Comparison of ENCODE assay signal across 12 cellular contexts in the genomic region with DNA sequence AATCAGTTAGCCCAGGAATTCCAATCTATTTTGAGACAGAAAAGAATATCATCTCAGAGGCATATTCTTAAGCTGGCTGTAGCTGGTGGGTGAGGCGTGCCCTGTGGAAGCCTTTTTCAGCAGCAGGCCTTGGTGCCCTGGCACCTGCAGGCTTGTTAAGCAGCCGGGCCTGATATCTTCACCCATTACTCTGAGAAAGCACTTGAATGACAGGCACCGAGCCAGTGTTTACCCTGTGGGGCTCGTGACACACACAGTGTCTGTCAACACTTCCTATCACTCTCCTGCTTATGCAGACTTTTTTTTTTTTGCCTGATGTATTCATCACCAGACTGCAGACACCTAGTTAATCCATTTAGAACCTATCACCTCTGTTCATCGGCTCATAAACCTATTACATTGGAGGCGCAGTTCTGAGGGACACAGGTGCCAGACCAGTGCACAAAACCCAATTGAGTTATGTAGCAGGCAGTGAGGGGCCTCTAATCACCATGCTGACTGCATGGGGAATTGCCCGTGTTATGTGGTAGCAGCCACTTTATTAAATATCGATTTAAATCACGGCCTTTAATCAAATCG.
A peak's percentile ranks its signal among the peaks of the same experiment; 100 is the strongest.
DNase-seq lines count a peak whose midpoint lies in the region; ATAC-seq and TF ChIP-seq lines count a peak whose summit lies in the region.
"Had no signal": no experiment of that assay in that cellular context is flagged by ENCODE, and none has a peak within 500 bp of the region (broad histone marks: within the 10 kb centered on the region; RNA-seq: fewer than 3 reads in every experiment).

No MANE protein-coding gene starts in this region.

- H3K4me3 ChIP-seq in transverse colon, result no peak overlapping the region
- H3K4me3 ChIP-seq: PC-9, thoracic aorta had no signal

- peak; percentile 98 for ATAC-seq in Right ventricle myocardium superior (ENCODE audit: poor library complexity)

- no peaks in the 10 kb centered on the region for H3K9me3 ChIP-seq in transverse colon
- H3K9me3 ChIP-seq: thoracic aorta had no signal

- intact Hi-C loops in Right ventricle myocardium superior (cut with DNase I), result no loop called here
- intact Hi-C loops in transverse colon (cut with DNase I; ENCODE audit: low total_unique reads), result no loop called here

- TF ChIP-seq EP300 in transverse colon (IDR thresholded peaks at IDR 0.05; ENCODE audit: low read depth), result no peak

- WGBS in transverse colon (ENCODE audit: low coverage in 1 of 2), 2 donors, result 44 to 60% methylated on average over 1 to 10 of the region's 10 CpGs

- H3K27ac ChIP-seq in transverse colon (no peak overlapping the region), substantia nigra (ENCODE audit: low read depth, low read length, poor library complexity, severe bottlenecking) (no peak overlapping the region)
- H3K27ac ChIP-seq: PC-9, thoracic aorta had no signal

- H3K36me3 ChIP-seq in transverse colon, result no peaks in the 10 kb centered on the region
- H3K36me3 ChIP-seq: thoracic aorta had no signal

- TF ChIP-seq CTCF in transverse colon (IDR thresholded peaks at IDR 0.05), result no peak

- in situ Hi-C loops in transverse colon (cut with MboI; ENCODE audit: low pct_ligation_motif_present in 1 of 4, low pct_unique_long_range_greater_than_20kb in 1 of 4, low sequenced_read_pairs in 3 of 4), result no loop called here

- TF ChIP-seq POLR2A in transverse colon (IDR thresholded peaks at IDR 0.05) (no peak), erythroblast (IDR thresholded peaks at IDR 0.05; ENCODE audit: low read length) (no peak)

- H3K27me3 ChIP-seq in transverse colon, result peaks cover 30% of the 10 kb centered on the region

- peaks cover 0 to 2% (median 0%) of the 10 kb centered on the region in 4 donors for H3K4me1 ChIP-seq in transverse colon

- peak; percentile 73 for DNase-seq in NCI-H128 (lab: John Stamatoyannopoulos, UW; ENCODE audit: unreplicated experiment)
- peak; percentile 88 for DNase-seq in NCI-H774 (lab: John Stamatoyannopoulos, UW)
- peak; percentile 72 for DNase-seq in Right ventricle myocardium superior
- DNase-seq in transverse colon, result peak; percentile 11
- no peak for DNase-seq in HCEC 1CT
- DNase-seq in substantia nigra (lab: John Stamatoyannopoulos, UW), result no peak
- DNase-seq in erythroblast (lab: John Stamatoyannopoulos, UW), result no peak
- DNase-seq: activated T-cell treated with anti-CD3 and anti-CD28 coated beads, Interleukin-2, amount 50 U/mL, for 48 hours; DND-41; KG1 had no signal

Comparison
In these comparisons a context has a peak if more than half of its experiments do, and no peak if none do; other contexts are left out.
1. DNase-seq: peak in NCI-H128 (single experiment), NCI-H774 (single experiment), Right ventricle myocardium superior (single experiment) and transverse colon (single experiment); none in HCEC 1CT (single experiment), substantia nigra (0 of 49) and erythroblast (0 of 2).